ENCODE assay signal across 14 cellular contexts in the genomic region with DNA sequence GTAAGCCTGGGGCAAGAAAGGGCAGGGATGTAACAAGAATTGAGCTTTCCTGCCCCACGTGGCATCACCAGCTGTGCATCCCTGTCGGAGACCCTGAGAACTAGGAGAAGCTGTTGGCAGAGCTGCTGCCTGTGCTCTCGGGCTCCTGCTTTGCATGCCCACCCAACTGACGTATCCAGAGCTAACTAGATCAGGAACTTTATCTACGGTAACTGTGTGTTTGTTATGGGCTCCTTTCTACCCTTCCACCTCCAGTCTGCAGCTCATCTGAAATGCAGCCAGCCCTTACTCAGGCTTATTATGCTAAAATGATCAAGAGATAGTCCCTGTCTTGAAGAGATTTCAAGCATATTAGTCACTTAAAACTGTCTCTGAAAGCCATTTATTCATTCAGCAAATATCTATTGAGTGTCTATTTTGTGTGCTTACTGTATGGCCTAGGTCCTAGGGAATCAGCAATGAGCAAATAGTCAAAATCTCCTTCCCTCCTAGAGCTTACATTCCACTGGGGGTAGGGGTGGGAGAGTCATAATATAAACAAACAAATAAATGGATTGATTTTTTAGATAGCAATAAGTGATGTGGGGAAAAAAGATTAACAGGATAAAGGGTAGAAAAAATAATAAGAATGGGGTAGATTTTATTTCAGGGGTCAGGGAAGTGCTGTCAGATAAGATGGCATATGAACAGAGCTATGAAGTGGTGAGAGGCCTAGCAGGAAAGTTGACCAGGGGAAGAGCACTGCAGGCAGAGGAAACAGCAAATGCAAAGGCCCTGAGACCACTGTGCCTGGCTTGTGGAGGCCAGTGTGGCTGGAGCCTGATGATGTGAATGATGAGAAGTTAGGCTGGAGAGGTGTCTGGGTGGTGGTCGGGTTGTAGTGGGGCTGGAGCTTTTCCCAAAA.
A peak's percentile ranks its signal among the peaks of the same experiment; 100 is the strongest.
DNase-seq lines count a peak whose midpoint lies in the region; ATAC-seq and TF ChIP-seq lines count a peak whose summit lies in the region.
"Had no signal": no experiment of that assay in that cellular context is flagged by ENCODE, and none has a peak within 500 bp of the region (broad histone marks: within the 10 kb centered on the region; RNA-seq: fewer than 3 reads in every experiment).

No MANE protein-coding gene starts in this region.

- H3K9me2 ChIP-seq in GM23248 (ENCODE audit: insufficient read depth): no peaks in the 10 kb centered on the region

- H3K4me1 ChIP-seq in GM23248 (ENCODE audit: insufficient read depth): peaks cover 42% of the 10 kb centered on the region

- H2AFZ ChIP-seq in GM23248: peak overlapping the region; percentile 53

- peaks cover 67% of the 10 kb centered on the region for H3F3A ChIP-seq in GM23248 (ENCODE audit: insufficient read depth)

- no peak for DNase-seq in AG04450 (ENCODE audit: low read depth, low spot score)
- DNase-seq in GM23248: peak; percentile 93
- DNase-seq in activated B cell treated with CpG ODN at 0.5 μM for 24 hours: no peak
- DNase-seq in glomerular visceral epithelial cell (ENCODE audit: extremely low spot score): peak; percentile 40
- DNase-seq in effector CD8-positive, alpha-beta T cell (lab: John Stamatoyannopoulos, UW): no peak
- DNase-seq in GM13977 (ENCODE audit: low spot score): no peak
- no peak for DNase-seq in ACHN
- no peak for DNase-seq in sciatic nerve (ENCODE audit: low spot score)
- DNase-seq: NCI-H2029, transverse colon, WERI-Rb-1 had no signal

- H3K27ac ChIP-seq in AG04450 (ENCODE audit: low read depth, low read length) (peak overlapping the region; percentile 59), GM23248 (peak overlapping the region; percentile 85)
- H3K27ac ChIP-seq: transverse colon, WERI-Rb-1 had no signal

- no peaks in the 10 kb centered on the region for H3K27me3 ChIP-seq in AG04450 (ENCODE audit: control insufficient read depth, insufficient read depth, low read length)
- H3K27me3 ChIP-seq in GM23248 (replicated peaks; ENCODE audit: insufficient read depth): no peaks in the 10 kb centered on the region
- H3K27me3 ChIP-seq: transverse colon had no signal

- in situ Hi-C loops in GM23248 (cut with MboI): no loop called here
- in situ Hi-C loops in GM13977 (cut with MboI; ENCODE audit: low pct_unique_long_range_greater_than_20kb, low sequenced_read_pairs, unreplicated experiment): no loop called here
- in situ Hi-C loops in ACHN (cut with HindIII; ENCODE audit: low pct_ligation_motif_present, low pct_unique_long_range_greater_than_20kb, low sequenced_read_pairs): no loop called here

- H3K4me3 ChIP-seq in AG04450 (ENCODE audit: low read depth, low read length) (no peak overlapping the region), GM23248 (peak overlapping the region; percentile 51)
- H3K4me3 ChIP-seq: GM12878, K562, lung, transverse colon had no signal

- intact Hi-C loops in activated B cell treated with CpG ODN at 0.5 μM for 24 hours (cut with micrococcal nuclease): no loop called here
- intact Hi-C loops in sciatic nerve (cut with DNase I): loop anchor here (2.0 kb wide), 1 partner anchor 28 kb away; no protein-coding TSS in a partner anchor

- no peaks in the 10 kb centered on the region for H3K4me1 Mint-ChIP-seq in activated B cell treated with CpG ODN at 0.5 μM for 24 hours

- no peaks in the 10 kb centered on the region for H4K20me1 ChIP-seq in GM23248 (ENCODE audit: insufficient read depth)

- POLR2A ChIA-PET in AG04450 (lab: Yijun Ruan, JAX): interaction anchor here (0.7 to 1.5 kb wide), 4 partner anchors 22 to 119 kb away, joined by 4 to 7 read pairs (median 6); partner anchors contain the start of gene GALNT10
- POLR2A ChIA-PET in activated B cell treated with CpG ODN at 0.5 μM for 24 hours (lab: Charles Lee): no interaction called here

- peaks cover 28% of the 10 kb centered on the region for H3K79me2 ChIP-seq in GM23248 (ENCODE audit: insufficient read depth)

- peak overlapping the region; percentile 56 for H3K9ac ChIP-seq in GM23248

- peak overlapping the region; percentile 75 for H3K4me2 ChIP-seq in GM23248 (ENCODE audit: unreplicated experiment)

- no peaks in the 10 kb centered on the region for H3K27me3 Mint-ChIP-seq in activated B cell treated with CpG ODN at 0.5 μM for 24 hours

- H3K9me3 Mint-ChIP-seq in activated B cell treated with CpG ODN at 0.5 μM for 24 hours: peaks cover 4% of the 10 kb centered on the region

- H3K27ac Mint-ChIP-seq in activated B cell treated with CpG ODN at 0.5 μM for 24 hours: peak overlapping the region; percentile 7

- ATAC-seq in activated B cell treated with CpG ODN at 0.5 μM for 24 hours (ENCODE audit: low read depth) (no peak), sciatic nerve (no peak)
- ATAC-seq: GM12878, K562 had no signal

- H3K36me3 ChIP-seq in GM23248 (ENCODE audit: low read depth): peaks cover 15% of the 10 kb centered on the region
- H3K36me3 ChIP-seq: WERI-Rb-1 had no signal

- 18 to 20% methylated on average over 6 of the region's 6 CpGs for WGBS in GM23248 (ENCODE audit: low coverage in 1 of 2, low lambda C conversion rate in 2 of 2, missing lambda C conversion rate in 2 of 2), 2 experiments

- H3K36me3 Mint-ChIP-seq in activated B cell treated with CpG ODN at 0.5 μM for 24 hours (ENCODE audit: low read depth): peaks cover 45% of the 10 kb centered on the region

- TF ChIP-seq CTCF in AG04450 (IDR thresholded peaks at IDR 0.05; ENCODE audit: low read depth, low read length) (no peak), activated B cell treated with CpG ODN at 0.5 μM for 24 hours (IDR thresholded peaks at IDR 0.05) (no peak), GM13977 (IDR thresholded peaks at IDR 0.05; ENCODE audit: extremely low read depth, insufficient read depth, missing control alignments) (no peak)

- H3K9me3 ChIP-seq in AG04450 (ENCODE audit: control insufficient read depth, insufficient read depth, low read length) (no peaks in the 10 kb centered on the region; the same call in none of the 2 replicates), GM23248 (ENCODE audit: low read depth) (no peaks in the 10 kb centered on the region)

- CTCF ChIA-PET in AG04450 (lab: Charles Lee) (interaction anchor here (0.7 to 2.4 kb wide), 3 partner anchors 24 to 111 kb away, joined by 3 to 12 read pairs (median 4); no protein-coding TSS in a partner anchor), activated B cell treated with CpG ODN at 0.5 μM for 24 hours (lab: Charles Lee) (interaction anchor here (1.2 kb wide), 1 partner anchor 96 kb away, joined by 3 read pairs; no protein-coding TSS in a partner anchor)

- H3K4me3 Mint-ChIP-seq in activated B cell treated with CpG ODN at 0.5 μM for 24 hours: no peak overlapping the region

Comparison
In these comparisons a context has a peak if more than half of its experiments do, and no peak if none do; other contexts are left out.
1. DNase-seq: peak in GM23248 (single experiment) and glomerular visceral epithelial cell (single experiment); none in AG04450 (single experiment), activated B cell treated with CpG ODN at 0.5 μM for 24 hours (single experiment), effector CD8-positive, alpha-beta T cell (single experiment), GM13977 (single experiment), ACHN (single experiment) and sciatic nerve (single experiment).